ENCODE assay signal across 13 cellular contexts in genomic region chr10:42979730-42980467, GRCh38.
DNase-seq lines count a peak whose midpoint lies in the region; ATAC-seq and TF ChIP-seq lines count a peak whose summit lies in the region.
"Had no signal": no experiment of that assay in that cellular context is flagged by ENCODE, and none has a peak within 500 bp of the region (broad histone marks: within the 10 kb centered on the region; RNA-seq: fewer than 3 reads in every experiment).

No MANE protein-coding gene starts in this region.

- H3K36me3 ChIP-seq in H7 (replicated peaks; ENCODE audit: control insufficient read depth, insufficient read depth, low read length) = no peaks in the 10 kb centered on the region
- H3K36me3 ChIP-seq: neutrophil had no signal

- H3K27ac Mint-ChIP-seq in natural killer cell treated with Interleukin-12 subunit alpha and Interleukin-12 subunit beta and Interleukin-15 and Interleukin-18, amount 100 ng/mL, for 72 hours = no peak overlapping the region
- H3K27ac Mint-ChIP-seq: stimulated activated memory B cell treated with anti-CD40 and anti-IgM and Interleukin-4, amounts not matched to agents 10 μg/mL and 1 μg/mL and 100 μg/mL, for 72 hours had no signal

- no peaks in the 10 kb centered on the region for H3K27me3 ChIP-seq in H7 (ENCODE audit: control insufficient read depth, insufficient read depth, low read length)
- H3K27me3 ChIP-seq: neutrophil had no signal

- no peak for TF ChIP-seq CTCF in NB4 (IDR thresholded peaks at IDR 0.05; ENCODE audit: low read depth, low read length)

- no peak for TF ChIP-seq POLR2A in NB4 (IDR thresholded peaks at IDR 0.05; ENCODE audit: extremely low read depth, insufficient read length)

- H3K27me3 Mint-ChIP-seq in natural killer cell treated with Interleukin-12 subunit alpha and Interleukin-12 subunit beta and Interleukin-15 and Interleukin-18, amount 100 ng/mL, for 72 hours = no peaks in the 10 kb centered on the region

- no peaks in the 10 kb centered on the region for H3K4me1 Mint-ChIP-seq in natural killer cell treated with Interleukin-12 subunit alpha and Interleukin-12 subunit beta and Interleukin-15 and Interleukin-18, amount 100 ng/mL, for 72 hours (ENCODE audit: low read depth in 2 of 2)
- H3K4me1 Mint-ChIP-seq: stimulated activated memory B cell treated with anti-CD40 and anti-IgM and Interleukin-4, amounts not matched to agents 10 μg/mL and 1 μg/mL and 100 μg/mL, for 72 hours had no signal

- H3K36me3 Mint-ChIP-seq in natural killer cell treated with Interleukin-12 subunit alpha and Interleukin-12 subunit beta and Interleukin-15 and Interleukin-18, amount 100 ng/mL, for 72 hours = no peaks in the 10 kb centered on the region
- H3K36me3 Mint-ChIP-seq: stimulated activated memory B cell treated with anti-CD40 and anti-IgM and Interleukin-4, amounts not matched to agents 10 μg/mL and 1 μg/mL and 100 μg/mL, for 72 hours had no signal

- no peak overlapping the region for H3K4me3 Mint-ChIP-seq in natural killer cell treated with Interleukin-12 subunit alpha and Interleukin-12 subunit beta and Interleukin-15 and Interleukin-18, amount 100 ng/mL, for 72 hours
- H3K4me3 Mint-ChIP-seq: stimulated activated memory B cell treated with anti-CD40 and anti-IgM and Interleukin-4, amounts not matched to agents 10 μg/mL and 1 μg/mL and 100 μg/mL, for 72 hours had no signal

- H3K4me3 ChIP-seq in H7 (ENCODE audit: insufficient read depth, low read depth, low read length) (no peak overlapping the region), NB4 (ENCODE audit: low read depth, low read length) (peak overlapping the region; percentile 17)
- H3K4me3 ChIP-seq: SK-N-MC had no signal

- peak; percentile 35 for DNase-seq in H7
- no peak for DNase-seq in NB4 (ENCODE audit: low read depth)
- peak; percentile 28 for DNase-seq in natural killer cell treated with Interleukin-12 subunit alpha and Interleukin-12 subunit beta and Interleukin-15 and Interleukin-18, amount 100 ng/mL, for 72 hours (ENCODE audit: low spot score)
- DNase-seq in stimulated activated CD4-positive, alpha-beta T cell treated with anti-CD3 and anti-CD28 coated beads, Interleukin-15, amount 100 ng/mL, for 24 hours = no peak
- DNase-seq in NCI-H2196 treated with DMSO at 0.1 percent for 48 hours (lab: John Stamatoyannopoulos, UW; ENCODE audit: unreplicated experiment) = no peak
- DNase-seq in stimulated activated naive CD4-positive, alpha-beta T cell (lab: John Stamatoyannopoulos, UW) = no peak
- DNase-seq: caudate nucleus, mammary epithelial cell, NCI-H2171 treated with DMSO at 0.1 percent for 48 hours had no signal

- no peak for ATAC-seq in SK-N-SH treated with all-trans-retinoic acid at 6 μM for 48 hours
- ATAC-seq in natural killer cell treated with Interleukin-12 subunit alpha and Interleukin-12 subunit beta and Interleukin-15 and Interleukin-18, amount 100 ng/mL, for 72 hours = no peak
- ATAC-seq: stimulated activated memory B cell treated with anti-CD40 and anti-IgM and Interleukin-4, amounts not matched to agents 10 μg/mL and 1 μg/mL and 100 μg/mL, for 72 hours had no signal

- H3K9me3 Mint-ChIP-seq in natural killer cell treated with Interleukin-12 subunit alpha and Interleukin-12 subunit beta and Interleukin-15 and Interleukin-18, amount 100 ng/mL, for 72 hours = no peaks in the 10 kb centered on the region
- H3K9me3 Mint-ChIP-seq: stimulated activated memory B cell treated with anti-CD40 and anti-IgM and Interleukin-4, amounts not matched to agents 10 μg/mL and 1 μg/mL and 100 μg/mL, for 72 hours had no signal

TF ChIP-seq in SK-N-SH treated with all-trans-retinoic acid at 6 μM for 48 hours, 23 proteins besides CTCF, POLR2A, EP300 and RAD21:
- TF ChIP-seq, protein P1, sequence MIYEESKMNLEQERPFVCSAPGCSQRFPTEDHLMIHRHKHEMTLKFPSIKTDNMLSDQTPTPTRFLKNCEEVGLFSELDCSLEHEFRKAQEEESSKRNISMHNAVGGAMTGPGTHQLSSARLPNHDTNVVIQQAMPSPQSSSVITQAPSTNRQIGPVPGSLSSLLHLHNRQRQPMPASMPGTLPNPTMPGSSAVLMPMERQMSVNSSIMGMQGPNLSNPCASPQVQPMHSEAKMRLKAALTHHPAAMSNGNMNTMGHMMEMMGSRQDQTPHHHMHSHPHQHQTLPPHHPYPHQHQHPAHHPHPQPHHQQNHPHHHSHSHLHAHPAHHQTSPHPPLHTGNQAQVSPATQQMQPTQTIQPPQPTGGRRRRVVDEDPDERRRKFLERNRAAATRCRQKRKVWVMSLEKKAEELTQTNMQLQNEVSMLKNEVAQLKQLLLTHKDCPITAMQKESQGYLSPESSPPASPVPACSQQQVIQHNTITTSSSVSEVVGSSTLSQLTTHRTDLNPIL (CRISPR knock-in tag; IDR thresholded peaks at IDR 0.05; ENCODE audit: low read depth) = no peak
- TF ChIP-seq, protein P2, sequence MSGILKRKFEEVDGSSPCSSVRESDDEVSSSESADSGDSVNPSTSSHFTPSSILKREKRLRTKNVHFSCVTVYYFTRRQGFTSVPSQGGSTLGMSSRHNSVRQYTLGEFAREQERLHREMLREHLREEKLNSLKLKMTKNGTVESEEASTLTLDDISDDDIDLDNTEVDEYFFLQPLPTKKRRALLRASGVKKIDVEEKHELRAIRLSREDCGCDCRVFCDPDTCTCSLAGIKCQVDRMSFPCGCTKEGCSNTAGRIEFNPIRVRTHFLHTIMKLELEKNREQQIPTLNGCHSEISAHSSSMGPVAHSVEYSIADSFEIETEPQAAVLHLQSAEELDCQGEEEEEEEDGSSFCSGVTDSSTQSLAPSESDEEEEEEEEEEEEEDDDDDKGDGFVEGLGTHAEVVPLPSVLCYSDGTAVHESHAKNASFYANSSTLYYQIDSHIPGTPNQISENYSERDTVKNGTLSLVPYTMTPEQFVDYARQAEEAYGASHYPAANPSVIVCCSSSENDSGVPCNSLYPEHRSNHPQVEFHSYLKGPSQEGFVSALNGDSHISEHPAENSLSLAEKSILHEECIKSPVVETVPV (CRISPR knock-in tag; IDR thresholded peaks at IDR 0.05) = no peak
- peak; percentile 6; the same call in 1 of the 2 replicates for TF ChIP-seq ZNF8 (CRISPR knock-in tag; IDR thresholded peaks at IDR 0.05)
TF ChIP-seq in SK-N-SH treated with all-trans-retinoic acid at 6 μM for 48 hours: peak in this region for 1.

Comparison
In these comparisons a context has a peak if more than half of its experiments do, and no peak if none do; other contexts are left out.
1. DNase-seq: peak in H7 (single experiment) and natural killer cell treated with Interleukin-12 subunit alpha and Interleukin-12 subunit beta and Interleukin-15 and Interleukin-18, amount 100 ng/mL, for 72 hours (single experiment); none in NB4 (single experiment), stimulated activated CD4-positive, alpha-beta T cell treated with anti-CD3 and anti-CD28 coated beads, Interleukin-15, amount 100 ng/mL, for 24 hours (single experiment), NCI-H2196 treated with DMSO at 0.1 percent for 48 hours (single experiment) and stimulated activated naive CD4-positive, alpha-beta T cell (0 of 6).